In the genomic region with DNA sequence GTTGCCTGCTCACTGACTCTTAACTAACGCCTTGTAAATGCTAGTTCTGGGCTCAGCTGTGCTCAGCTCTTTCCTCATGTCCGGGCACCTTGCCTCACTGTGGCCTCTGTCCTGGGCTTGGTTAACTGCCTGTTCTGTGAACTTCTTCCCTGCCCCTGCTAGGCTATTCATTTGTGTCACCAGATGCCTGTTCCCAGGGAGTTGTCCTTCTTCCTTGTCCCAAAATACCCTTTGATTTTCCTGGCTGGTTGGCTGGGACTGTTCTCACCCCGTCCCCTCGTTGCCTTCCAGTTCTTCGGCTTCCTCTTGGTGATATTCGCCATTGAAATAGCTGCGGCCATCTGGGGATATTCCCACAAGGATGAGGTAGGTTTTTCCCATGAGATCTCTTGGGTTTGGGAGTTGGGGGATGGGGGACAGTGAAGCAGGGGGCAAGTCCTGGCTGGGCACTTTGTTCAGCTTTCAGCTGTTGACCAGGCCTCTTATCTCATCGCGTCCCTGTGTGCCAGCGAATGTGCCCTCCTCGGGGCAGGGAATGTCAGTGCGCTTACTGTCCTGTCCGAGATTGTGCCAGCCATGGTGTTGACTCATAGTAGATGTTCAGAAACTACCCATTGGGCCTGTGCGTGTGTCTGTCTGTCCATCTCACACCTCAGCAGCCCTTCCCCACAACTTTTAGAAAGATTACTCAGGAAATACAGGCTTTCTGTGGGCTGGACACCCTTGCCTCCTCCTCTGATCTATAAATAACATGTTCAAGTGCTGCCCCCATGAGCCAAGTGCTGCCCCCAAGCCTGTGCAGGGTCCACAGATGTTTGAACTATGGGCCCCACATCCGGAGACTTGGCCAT, we compare ENCODE assay signal across 9 cellular contexts. TPM values are rescaled to one million over a fixed set of nuclear protein-coding genes. Genes with fewer than 3 reads are reported as not detected.
DNase-seq lines count a peak whose midpoint lies in the region; ATAC-seq and TF ChIP-seq lines count a peak whose summit lies in the region.
"Had no signal": no experiment of that assay in that cellular context is flagged by ENCODE, and none has a peak within 500 bp of the region (broad histone marks: within the 10 kb centered on the region; RNA-seq: fewer than 3 reads in every experiment).

No MANE protein-coding gene starts in this region.

- peaks cover 6% of the 10 kb centered on the region for H3K36me3 Mint-ChIP-seq in CD4-positive, CD25-positive, alpha-beta regulatory T cell
- no peaks in the 10 kb centered on the region for H3K36me3 Mint-ChIP-seq in activated naive CD8-positive, alpha-beta T cell treated with anti-CD3 and anti-CD28 coated beads, Interleukin-2, amount 50 U/mL, for 24 hours (ENCODE audit: low read depth)

- peak overlapping the region in 2 of 3 donors; percentile 12 to 37 for H3K27ac Mint-ChIP-seq in CD4-positive, CD25-positive, alpha-beta regulatory T cell
- peak overlapping the region; percentile 10 for H3K27ac Mint-ChIP-seq in activated naive CD8-positive, alpha-beta T cell treated with anti-CD3 and anti-CD28 coated beads, Interleukin-2, amount 50 U/mL, for 24 hours

- 19 to 41% (median 34%) methylated on average over 15 of the region's 15 CpGs for WGBS in psoas muscle, 3 donors

- no peaks in the 10 kb centered on the region for H3K9me3 ChIP-seq in CD4-positive, CD25-positive, alpha-beta regulatory T cell (ENCODE audit: control insufficient read depth in 2 of 2, low read length in 2 of 2)
- no peaks in the 10 kb centered on the region for H3K9me3 ChIP-seq in right atrium auricular region
- H3K9me3 ChIP-seq in psoas muscle, result no peaks in the 10 kb centered on the region

- H3K36me3 ChIP-seq in CD4-positive, CD25-positive, alpha-beta regulatory T cell (ENCODE audit: control insufficient read depth, insufficient read depth, low read length), result no peaks in the 10 kb centered on the region
- H3K36me3 ChIP-seq in right atrium auricular region, result peaks cover 46% of the 10 kb centered on the region
- H3K36me3 ChIP-seq in psoas muscle (ENCODE audit: insufficient read depth in 1 of 2, low read depth in 1 of 2), result peaks cover 0 to 25% of the 10 kb centered on the region in 2 donors

- ATAC-seq in CD4-positive, CD25-positive, alpha-beta regulatory T cell (ENCODE audit: low read depth in 2 of 2), result no peak
- no peak for ATAC-seq in activated naive CD8-positive, alpha-beta T cell treated with anti-CD3 and anti-CD28 coated beads, Interleukin-2, amount 50 U/mL, for 24 hours
- peak; percentile 76 to 81 (median 78) for ATAC-seq in psoas muscle
- ATAC-seq: Panc1 had no signal

- no peak overlapping the region for H3K4me3 ChIP-seq in CD4-positive, CD25-positive, alpha-beta regulatory T cell (ENCODE audit: low read depth, low read length)
- H3K4me3 ChIP-seq in right atrium auricular region (no peak overlapping the region), psoas muscle (peak overlapping the region; percentile 29)

- no peaks in the 10 kb centered on the region for H3K27me3 Mint-ChIP-seq in CD4-positive, CD25-positive, alpha-beta regulatory T cell
- no peaks in the 10 kb centered on the region for H3K27me3 Mint-ChIP-seq in activated naive CD8-positive, alpha-beta T cell treated with anti-CD3 and anti-CD28 coated beads, Interleukin-2, amount 50 U/mL, for 24 hours

- H3K4me1 ChIP-seq in CD4-positive, CD25-positive, alpha-beta regulatory T cell (ENCODE audit: control insufficient read depth, insufficient read depth, low read length, poor library complexity, severe bottlenecking), result peaks cover 23% of the 10 kb centered on the region
- H3K4me1 ChIP-seq in right atrium auricular region (peaks cover 0 to 64% of the 10 kb centered on the region in 2 donors), psoas muscle (peaks cover 52% of the 10 kb centered on the region)

- no peaks in the 10 kb centered on the region for H3K9me3 Mint-ChIP-seq in CD4-positive, CD25-positive, alpha-beta regulatory T cell
- no peaks in the 10 kb centered on the region for H3K9me3 Mint-ChIP-seq in activated naive CD8-positive, alpha-beta T cell treated with anti-CD3 and anti-CD28 coated beads, Interleukin-2, amount 50 U/mL, for 24 hours

- TF ChIP-seq CTCF in right atrium auricular region (IDR thresholded peaks at IDR 0.05) (no peak), psoas muscle (IDR thresholded peaks at IDR 0.05) (no peak)

- DNase-seq in CD4-positive, CD25-positive, alpha-beta regulatory T cell, result no peak
- no peak for DNase-seq in activated naive CD8-positive, alpha-beta T cell treated with anti-CD3 and anti-CD28 coated beads, Interleukin-2, amount 50 U/mL, for 24 hours
- DNase-seq in right atrium auricular region (ENCODE audit: low spot score) (no peak), psoas muscle (peak; percentile 59 to 87), NOMO-1 treated with dmso at 0.1 percent for 144 hours (lab: John Stamatoyannopoulos, UW; ENCODE audit: unreplicated experiment) (no peak), H4 (ENCODE audit: low spot score) (no peak), DMS53 (lab: John Stamatoyannopoulos, UW) (no peak), foreskin melanocyte (no peak)

- H3K27me3 ChIP-seq in CD4-positive, CD25-positive, alpha-beta regulatory T cell (ENCODE audit: control insufficient read depth, insufficient read depth, low read length), result no peaks in the 10 kb centered on the region
- H3K27me3 ChIP-seq in right atrium auricular region (no peaks in the 10 kb centered on the region), psoas muscle (ENCODE audit: insufficient read depth in 3 of 3, low read length in 2 of 3) (no peaks in the 10 kb centered on the region)

- H3K27ac ChIP-seq in CD4-positive, CD25-positive, alpha-beta regulatory T cell (ENCODE audit: insufficient read depth, low read length, poor library complexity, severe bottlenecking), result no peak overlapping the region
- H3K27ac ChIP-seq in right atrium auricular region, result peak overlapping the region; percentile 71 to 87
- H3K27ac ChIP-seq in psoas muscle, result peak overlapping the region; percentile 84

- H3K4me3 Mint-ChIP-seq in CD4-positive, CD25-positive, alpha-beta regulatory T cell, result no peak overlapping the region
- H3K4me3 Mint-ChIP-seq in activated naive CD8-positive, alpha-beta T cell treated with anti-CD3 and anti-CD28 coated beads, Interleukin-2, amount 50 U/mL, for 24 hours, result no peak overlapping the region

- peaks cover 7 to 34% (median 23%) of the 10 kb centered on the region in 4 donors for H3K4me1 Mint-ChIP-seq in CD4-positive, CD25-positive, alpha-beta regulatory T cell
- H3K4me1 Mint-ChIP-seq in activated naive CD8-positive, alpha-beta T cell treated with anti-CD3 and anti-CD28 coated beads, Interleukin-2, amount 50 U/mL, for 24 hours, result peaks cover 39% of the 10 kb centered on the region

- intact Hi-C loops in psoas muscle (cut with DNase I), result loop anchor here (2.0 to 5.0 kb wide), 3 partner anchors 36 to 44 kb away; no protein-coding TSS in a partner anchor

RNA-seq across cellular contexts. Expression of a gene that starts 33.1 kb away (rescaled TPM):
- 3.6 TPM for total RNA-seq in CD4-positive, CD25-positive, alpha-beta regulatory T cell
- polyA plus RNA-seq in CD4-positive, CD25-positive, alpha-beta regulatory T cell, result 10 to 100 TPM in 1 of 4 donors, 1 to 10 TPM in 3; 4.8 to 10.3 (median 7.4) TPM
- 100 to 1,000 TPM; 126 to 230 TPM for total RNA-seq in right atrium auricular region
- total RNA-seq in psoas muscle, result 10 to 100 TPM; 23.0 to 40.2 (median 30.6) TPM
- 10 to 100 TPM; 26.1 to 90.9 (median 45.4) TPM for polyA plus RNA-seq in psoas muscle
- 86.6 and 133 TPM in 2 replicates for total RNA-seq in H4 (2014; rRNA removed; shearing (Covaris generic))

Comparison
In these comparisons a context has a peak if more than half of its experiments do, and no peak if none do; other contexts are left out.
1. ATAC-seq: peak in psoas muscle (4 of 4); none in CD4-positive, CD25-positive, alpha-beta regulatory T cell (0 of 2) and activated naive CD8-positive, alpha-beta T cell treated with anti-CD3 and anti-CD28 coated beads, Interleukin-2, amount 50 U/mL, for 24 hours (single experiment).
2. DNase-seq: peak in psoas muscle (2 of 2); none in CD4-positive, CD25-positive, alpha-beta regulatory T cell (0 of 3), activated naive CD8-positive, alpha-beta T cell treated with anti-CD3 and anti-CD28 coated beads, Interleukin-2, amount 50 U/mL, for 24 hours (single experiment), right atrium auricular region (single experiment), NOMO-1 treated with dmso at 0.1 percent for 144 hours (single experiment), H4 (single experiment), DMS53 (single experiment) and foreskin melanocyte (single experiment).